ENCODE assay signal across 20 cellular contexts in genomic region chr17:2218426-2218825, GRCh38.
DNase-seq lines count a peak whose midpoint lies in the region; ATAC-seq, FAIRE-seq and TF ChIP-seq lines count a peak whose summit lies in the region.
"Had no signal": no experiment of that assay in that cellular context is flagged by ENCODE, and none has a peak within 500 bp of the region (broad histone marks: within the 10 kb centered on the region; RNA-seq: fewer than 3 reads in every experiment).

No MANE protein-coding gene starts in this region.

- no peaks in the 10 kb centered on the region for H3K36me3 ChIP-seq in breast epithelium
- no peaks in the 10 kb centered on the region for H3K36me3 ChIP-seq in Karpas-422 (ENCODE audit: insufficient read depth, low read length)
- peaks cover 1% of the 10 kb centered on the region for H3K36me3 ChIP-seq in bronchial epithelial cell (ENCODE audit: control insufficient read depth, insufficient read depth, low read length)
- H3K36me3 ChIP-seq: gastrocnemius medialis, uterus had no signal

- H3K4me1 ChIP-seq in breast epithelium, result peaks cover 7 to 10% of the 10 kb centered on the region in 2 donors
- peaks cover 54% of the 10 kb centered on the region for H3K4me1 ChIP-seq in Karpas-422 (ENCODE audit: low read length)

- no peaks in the 10 kb centered on the region for H4K20me1 ChIP-seq in Karpas-422 (ENCODE audit: insufficient read depth, low read depth, low read length)

- H3K27ac Mint-ChIP-seq in MCF 10A (ENCODE audit: low read depth, unreplicated experiment), result no peak overlapping the region
- H3K27ac Mint-ChIP-seq: activated naive CD4-positive, alpha-beta T cell treated with anti-CD3 and anti-CD28 coated beads for 36 hours; stimulated activated naive CD8-positive, alpha-beta T cell treated with anti-CD3 and anti-CD28 coated beads, Interleukin-15, amount 100 ng/mL, for 72 hours had no signal

- peak; percentile 99 for FAIRE-seq in bronchial epithelial cell (lab: Jason Lieb, UNC)
- FAIRE-seq: endometrium, H54 had no signal

- H3K9me2 ChIP-seq in Karpas-422 (replicated peaks; ENCODE audit: insufficient read depth, low read length), result no peaks in the 10 kb centered on the region

- BruUV-seq in MCF 10A (replicated peaks; lab: Mats Ljungman, UMichigan), result no TSS peak

- no peak for ATAC-seq in HG03039 (IDR thresholded peaks at IDR 0.05; ENCODE audit: unreplicated experiment)
- no peak for ATAC-seq in GM18909 (IDR thresholded peaks at IDR 0.05; ENCODE audit: poor library complexity, unreplicated experiment)
- ATAC-seq: gastrocnemius medialis; stimulated activated naive CD8-positive, alpha-beta T cell treated with anti-CD3 and anti-CD28 coated beads, Interleukin-15, amount 100 ng/mL, for 72 hours had no signal

- no peaks in the 10 kb centered on the region for H3K9me3 Mint-ChIP-seq in MCF 10A (ENCODE audit: unreplicated experiment)
- H3K9me3 Mint-ChIP-seq: activated naive CD4-positive, alpha-beta T cell treated with anti-CD3 and anti-CD28 coated beads for 36 hours; central memory CD8-positive, alpha-beta T cell; stimulated activated naive CD8-positive, alpha-beta T cell treated with anti-CD3 and anti-CD28 coated beads, Interleukin-15, amount 100 ng/mL, for 72 hours had no signal

- peaks cover 20% of the 10 kb centered on the region for H3K79me2 ChIP-seq in Karpas-422 (ENCODE audit: low read length)

- no peaks in the 10 kb centered on the region for H3K27me3 Mint-ChIP-seq in MCF 10A (ENCODE audit: insufficient read depth, unreplicated experiment)
- H3K27me3 Mint-ChIP-seq: central memory CD8-positive, alpha-beta T cell; stimulated activated naive CD8-positive, alpha-beta T cell treated with anti-CD3 and anti-CD28 coated beads, Interleukin-15, amount 100 ng/mL, for 72 hours had no signal

- H2AFZ ChIP-seq in Karpas-422 (ENCODE audit: low read length), result no peak overlapping the region

- H3K27me3 ChIP-seq in breast epithelium (no peaks in the 10 kb centered on the region), Karpas-422 (ENCODE audit: low read length) (no peaks in the 10 kb centered on the region), bronchial epithelial cell (ENCODE audit: control insufficient read depth, insufficient read depth, low read length) (no peaks in the 10 kb centered on the region)
- H3K27me3 ChIP-seq: gastrocnemius medialis, uterus had no signal

- peak; percentile 79 for DNase-seq in MCF 10A (ENCODE audit: unreplicated experiment)
- DNase-seq in breast epithelium (ENCODE audit: low spot score in 2 of 2), result no peak
- DNase-seq in Karpas-422, result peak; percentile 71
- peak; percentile 100 for DNase-seq in bronchial epithelial cell (ENCODE audit: low read depth)
- DNase-seq in renal cortical epithelial cell (ENCODE audit: low read depth), result peak; percentile 81
- no peak for DNase-seq in cerebellar cortex (ENCODE audit: low spot score)
- DNase-seq: activated naive CD4-positive, alpha-beta T cell treated with anti-CD3 and anti-CD28 coated beads for 36 hours; DMS53; gastrocnemius medialis; occipital lobe; SIG-M5; stimulated activated naive CD8-positive, alpha-beta T cell treated with anti-CD3 and anti-CD28 coated beads, Interleukin-15, amount 100 ng/mL, for 72 hours; T-helper 9 cell; uterus had no signal

- no peaks in the 10 kb centered on the region for H3K9me3 ChIP-seq in breast epithelium
- no peaks in the 10 kb centered on the region for H3K9me3 ChIP-seq in Karpas-422 (ENCODE audit: low read length)
- H3K9me3 ChIP-seq: gastrocnemius medialis, uterus had no signal

- intact Hi-C loops in MCF 10A (cut with micrococcal nuclease), result no loop called here
- intact Hi-C loops in breast epithelium (cut with DNase I; ENCODE audit: low total_unique reads), result no loop called here

- peaks cover 16% of the 10 kb centered on the region for H3K36me3 Mint-ChIP-seq in MCF 10A (ENCODE audit: insufficient read depth, unreplicated experiment)

- TF ChIP-seq POLR2A in breast epithelium (IDR thresholded peaks at IDR 0.05), result no peak

- POLR2A ChIA-PET in MCF 10A (lab: Yijun Ruan, JAX), result interaction anchor here (1.3 to 1.5 kb wide), 3 partner anchors 9 to 12 kb away, joined by 3 to 9 read pairs (median 3); no protein-coding TSS in a partner anchor

- peak overlapping the region; percentile 49 for H3K4me2 ChIP-seq in Karpas-422 (ENCODE audit: low read depth, low read length, poor library complexity, severe bottlenecking)

- TF ChIP-seq CTCF in MCF 10A (IDR thresholded peaks at IDR 0.05; ENCODE audit: unreplicated experiment), result no peak
- TF ChIP-seq CTCF in breast epithelium (IDR thresholded peaks at IDR 0.05), result no peak
- TF ChIP-seq CTCF in bronchial epithelial cell (IDR thresholded peaks at IDR 0.05; ENCODE audit: insufficient read depth, low read length, severe bottlenecking), result no peak

- no peaks in the 10 kb centered on the region for H3K4me1 Mint-ChIP-seq in MCF 10A (ENCODE audit: insufficient read depth, unreplicated experiment)

- H3K9ac ChIP-seq in Karpas-422 (ENCODE audit: low read length), result peak overlapping the region; percentile 24; the same call in 1 of the 2 replicates

- H3K4me3 Mint-ChIP-seq in MCF 10A (ENCODE audit: unreplicated experiment), result no peak overlapping the region
- H3K4me3 Mint-ChIP-seq: activated naive CD4-positive, alpha-beta T cell treated with anti-CD3 and anti-CD28 coated beads for 36 hours; central memory CD8-positive, alpha-beta T cell; stimulated activated naive CD8-positive, alpha-beta T cell treated with anti-CD3 and anti-CD28 coated beads, Interleukin-15, amount 100 ng/mL, for 72 hours had no signal

- H3K4me3 ChIP-seq in breast epithelium, result no peak overlapping the region
- peak overlapping the region; percentile 18; the same call in 1 of the 2 replicates for H3K4me3 ChIP-seq in Karpas-422 (ENCODE audit: low read length)
- H3K4me3 ChIP-seq in bronchial epithelial cell (ENCODE audit: low read depth, low read length), result no peak overlapping the region
- H3K4me3 ChIP-seq: gastrocnemius medialis, skin epidermis, uterus had no signal

- H3K27ac ChIP-seq in breast epithelium, result no peak overlapping the region
- peak overlapping the region; percentile 80 for H3K27ac ChIP-seq in Karpas-422 (ENCODE audit: low read length)
- H3K27ac ChIP-seq: gastrocnemius medialis had no signal

- CTCF ChIA-PET in MCF 10A (lab: Yijun Ruan, JAX), result interaction anchor here (0.5 to 0.7 kb wide), 5 partner anchors 20 to 423 kb away, joined by 3 to 4 read pairs (median 3); no protein-coding TSS in a partner anchor

Comparison
In these comparisons a context has a peak if more than half of its experiments do, and no peak if none do; other contexts are left out.
1. DNase-seq: peak in MCF 10A (single experiment), Karpas-422 (single experiment), bronchial epithelial cell (single experiment) and renal cortical epithelial cell (single experiment); none in breast epithelium (0 of 2) and cerebellar cortex (single experiment).